ENCODE assay signal across 27 cellular contexts in genomic region chr16:86248325-86248905, GRCh38.
"Had no signal": no experiment of that assay in that cellular context is flagged by ENCODE, and none has a peak within 500 bp of the region (broad histone marks: within the 10 kb centered on the region; RNA-seq: fewer than 3 reads in every experiment).

No MANE protein-coding gene starts in this region.

- H3K4me3 ChIP-seq: adrenal gland, breast epithelium, SK-N-MC had no signal

- H3K4me3 Mint-ChIP-seq: activated CD8-positive, alpha-beta T cell treated with anti-CD3 and anti-CD28 coated beads, Interleukin-2, amount 10 ng/mL, durations not matched to agents 7 days and 5 days; activated naive CD8-positive, alpha-beta T cell treated with anti-CD3 and anti-CD28 coated beads, Interleukin-2, amount 10 ng/mL, durations not matched to agents 7 days and 5 days; T-cell had no signal

- H3K4me1 ChIP-seq: adrenal gland, breast epithelium had no signal

- DNase-seq: activated CD4-positive, alpha-beta T cell treated with anti-CD3 and anti-CD28 coated beads for 4 hours; activated CD4-positive, alpha-beta T cell treated with anti-CD3 and anti-CD28 coated beads, Interleukin-2, amount 50 U/mL, for 4 hours; activated CD8-positive, alpha-beta memory T cell treated with anti-CD3 and anti-CD28 coated beads, Interleukin-2, amount 50 U/mL, for 48 hours; activated CD8-positive, alpha-beta T cell treated with anti-CD3 and anti-CD28 coated beads, Interleukin-2, amount 10 ng/mL, durations not matched to agents 7 days and 5 days; activated naive CD4-positive, alpha-beta T cell treated with anti-CD3 and anti-CD28 coated beads, Interleukin-2, amount 50 U/mL, for 16 hours; activated naive CD8-positive, alpha-beta T cell treated with anti-CD3 and anti-CD28 coated beads, Interleukin-2, amount 10 ng/mL, durations not matched to agents 7 days and 5 days; activated T-cell treated with anti-CD3 and anti-CD28 coated beads, Interleukin-2, amount 50 U/mL, for 1 hour; adrenal gland; aorta; NCI-H1105 treated with DMSO at 0.1 percent for 48 hours; NCI-H1436 treated with DMSO at 0.1 percent for 48 hours; NCI-H187; NCI-H2081; NCI-H510A treated with DMSO at 0.1 percent for 48 hours; NCI-H69; NK-92 treated with Interleukin-12 subunit alpha and Interleukin-12 subunit beta, amount 100 ng/mL, for 24 hours; OCI-M1; RPMI8226; T-cell; T-helper 2 cell; T1000; WERI-Rb-1 had no signal

- H3K27me3 Mint-ChIP-seq: activated naive CD8-positive, alpha-beta T cell treated with anti-CD3 and anti-CD28 coated beads, Interleukin-2, amount 10 ng/mL, durations not matched to agents 7 days and 5 days had no signal

- H3K36me3 ChIP-seq: adrenal gland, breast epithelium, WERI-Rb-1 had no signal

- ATAC-seq: activated CD8-positive, alpha-beta T cell treated with anti-CD3 and anti-CD28 coated beads, Interleukin-2, amount 10 ng/mL, durations not matched to agents 7 days and 5 days; Panc1; Right ventricle myocardium inferior; T-cell had no signal

- H3K36me3 Mint-ChIP-seq: activated naive CD8-positive, alpha-beta T cell treated with anti-CD3 and anti-CD28 coated beads, Interleukin-2, amount 10 ng/mL, durations not matched to agents 7 days and 5 days; T-cell had no signal

- H3K27ac Mint-ChIP-seq: activated CD8-positive, alpha-beta T cell treated with anti-CD3 and anti-CD28 coated beads, Interleukin-2, amount 10 ng/mL, durations not matched to agents 7 days and 5 days; activated naive CD8-positive, alpha-beta T cell treated with anti-CD3 and anti-CD28 coated beads, Interleukin-2, amount 10 ng/mL, durations not matched to agents 7 days and 5 days; T-cell had no signal

- H3K27ac ChIP-seq: adrenal gland, breast epithelium, KMS-11, SK-N-MC, WERI-Rb-1 had no signal

- H3K9me3 Mint-ChIP-seq: activated naive CD8-positive, alpha-beta T cell treated with anti-CD3 and anti-CD28 coated beads, Interleukin-2, amount 10 ng/mL, durations not matched to agents 7 days and 5 days had no signal

- H3K4me1 Mint-ChIP-seq: activated naive CD8-positive, alpha-beta T cell treated with anti-CD3 and anti-CD28 coated beads, Interleukin-2, amount 10 ng/mL, durations not matched to agents 7 days and 5 days; T-cell had no signal

- H3K9me3 ChIP-seq: adrenal gland had no signal
